In the genomic region with DNA sequence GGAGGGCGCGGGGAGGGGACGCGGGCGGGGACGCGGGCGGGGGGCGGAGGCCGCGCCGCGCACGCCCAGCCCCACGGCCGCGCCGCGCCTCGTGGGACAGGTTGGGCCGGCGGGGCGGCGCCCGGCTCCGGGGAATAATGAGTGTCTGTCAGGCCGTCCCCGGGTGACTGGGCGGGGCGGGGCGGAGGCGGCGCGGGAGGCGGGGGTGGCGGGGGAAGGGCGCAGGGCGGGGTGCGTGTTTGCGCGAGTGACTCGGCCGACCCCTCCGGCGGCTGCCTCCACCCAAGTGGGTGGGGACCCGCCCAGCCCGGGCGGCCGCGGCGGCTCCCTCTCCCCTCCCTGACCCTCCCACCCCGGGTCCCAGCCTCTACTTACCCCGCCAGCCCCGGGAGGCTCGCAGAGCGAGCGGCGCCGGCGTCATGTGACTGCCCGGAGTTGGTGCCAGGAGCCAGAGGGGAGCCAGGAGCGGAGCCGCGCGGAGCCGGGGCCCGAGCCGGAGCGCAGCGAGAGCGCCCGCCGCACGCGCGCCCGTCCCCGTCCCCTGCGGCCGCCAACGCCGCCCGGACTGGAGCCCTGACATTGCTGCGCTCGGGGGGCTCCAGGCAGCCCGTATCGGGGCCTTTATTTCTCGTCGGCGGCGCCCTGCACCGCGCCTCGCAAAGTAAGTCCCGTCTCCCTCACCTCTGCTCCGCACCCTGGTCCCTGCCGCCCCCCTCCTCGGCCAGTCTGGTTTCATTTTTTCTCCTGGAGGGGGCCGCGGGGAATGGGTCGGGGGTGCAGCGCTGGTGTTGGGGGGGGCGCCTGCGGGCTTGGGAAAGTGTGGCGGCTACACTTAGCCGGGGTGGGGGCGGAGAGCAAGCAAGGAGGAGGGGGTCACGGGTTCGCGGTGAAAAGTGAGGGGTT, we compare ENCODE assay signal across 8 cellular contexts. TPM values are rescaled to one million over a fixed set of nuclear protein-coding genes. Genes with fewer than 3 reads are reported as not detected.
DNase-seq lines count a peak whose midpoint lies in the region; ATAC-seq and TF ChIP-seq lines count a peak whose summit lies in the region.

A gene (plus strand): TSS at position 399 of the 903 bp plus-strand sequence. CDS start 16,427 bp downstream, outside the sequence.

- no peak within 1 kb of the TSS for H2BK15ac ChIP-seq in H9 (ENCODE audit: low read depth, low read length)

- no peaks in the 10 kb centered on the region; the same call in 1 of the 2 replicates for H3K79me2 ChIP-seq in H9 (ENCODE audit: insufficient read depth, low read length)
- peaks cover 55% of the 10 kb centered on the region for H3K79me2 ChIP-seq in MM.1S (ENCODE audit: low read length)

- no peak for TF ChIP-seq CTCF in H9 (conservative IDR thresholded peaks at IDR 0.05)
- TF ChIP-seq CTCF in MM.1S (IDR thresholded peaks at IDR 0.05; ENCODE audit: low read length) = no peak

- H3K36me3 Mint-ChIP-seq in H9 (ENCODE audit: insufficient read depth in 1 of 3, low read depth in 3 of 3) = peaks cover 3 to 6% (median 3%) of the 10 kb centered on the region in 3 experiments; a peak in 6 of 7 replicates

- no peak within 1 kb of the TSS for H3K27ac ChIP-seq in H9 (ENCODE audit: insufficient read length, low read depth, low read length)
- peak within 1 kb of the TSS; percentile 91 for H3K27ac ChIP-seq in MM.1S (ENCODE audit: low read length)
- H3K27ac ChIP-seq in substantia nigra (ENCODE audit: low read depth, low read length, poor library complexity, severe bottlenecking) = peak within 1 kb of the TSS; percentile 99

- H3K56ac ChIP-seq in H9 (ENCODE audit: insufficient read length, low read depth, low read length) = no peak within 1 kb of the TSS

- no peak within 1 kb of the TSS for H2BK5ac ChIP-seq in H9 (ENCODE audit: insufficient read length, low read length)

- peak within 1 kb of the TSS; percentile 63 for H3K4me2 ChIP-seq in H9 (ENCODE audit: insufficient read depth, insufficient read length, low read length)
- peak within 1 kb of the TSS; percentile 83 for H3K4me2 ChIP-seq in MM.1S (ENCODE audit: low read depth, low read length)

- H3K27me3 Mint-ChIP-seq in H9 (ENCODE audit: low read depth) = peaks cover 18% of the 10 kb centered on the region

- H3K4me3 ChIP-seq in MM.1S (ENCODE audit: low read length) = peak within 1 kb of the TSS; percentile 88

- peak within 1 kb of the TSS; percentile 98 to 99 (median 98) for H3K27ac Mint-ChIP-seq in H9

- H4K20me1 ChIP-seq in H9 (ENCODE audit: control insufficient read depth, insufficient read depth, insufficient read length) (no peaks in the 10 kb centered on the region), MM.1S (ENCODE audit: insufficient read depth, low read length) (no peaks in the 10 kb centered on the region)

- H4K91ac ChIP-seq in H9 (ENCODE audit: insufficient read length, low read depth, low read length) = no peak within 1 kb of the TSS

- peak; percentile 65 for ATAC-seq in SK-N-SH treated with all-trans-retinoic acid at 6 μM for 48 hours

- no peak within 1 kb of the TSS for H4K8ac ChIP-seq in H9 (replicated peaks; ENCODE audit: insufficient read length, low read depth, low read length)

- H4K5ac ChIP-seq in H9 (ENCODE audit: insufficient read length, low read depth, low read length) = no peak within 1 kb of the TSS

- peaks cover 39 to 46% of the 10 kb centered on the region in 2 experiments for H3K4me1 Mint-ChIP-seq in H9

- peak within 1 kb of the TSS; percentile 93 for H3K14ac ChIP-seq in H9 (ENCODE audit: insufficient read depth, low read length)

- DNase-seq in ELR (ENCODE audit: low read depth) (peak; percentile 86), H9 (peak; percentile 81), MM.1S (peak; percentile 91), germinal center (ENCODE audit: low spot score) (peak; percentile 71), non-pigmented ciliary epithelial cell (ENCODE audit: low read depth) (peak; percentile 37), substantia nigra (lab: John Stamatoyannopoulos, UW) (peak; percentile 74 to 99 (median 93))
- DNase-seq in activated naive CD4-positive, alpha-beta T cell treated with anti-CD3 and anti-CD28 coated beads, Interleukin-2, amount 50 U/mL, for 16 hours = peak; percentile 85

- no peaks in the 10 kb centered on the region for H3K79me1 ChIP-seq in H9 (ENCODE audit: insufficient read depth, low read depth, low read length, poor library complexity, severe bottlenecking)

- H2BK12ac ChIP-seq in H9 (ENCODE audit: insufficient read length, low read depth, low read length) = no peak within 1 kb of the TSS

- H2AFZ ChIP-seq in H9 (ENCODE audit: low read length) (no peak within 1 kb of the TSS), MM.1S (ENCODE audit: low read length) (peak within 1 kb of the TSS; percentile 62; the same call in 1 of the 2 replicates)

- peaks cover 20% of the 10 kb centered on the region for H3F3A ChIP-seq in MM.1S (ENCODE audit: insufficient read depth, low read length)

- peak within 1 kb of the TSS; percentile 65 for H2BK120ac ChIP-seq in H9 (ENCODE audit: low read depth, low read length, poor library complexity, severe bottlenecking)

- H3K9ac ChIP-seq in H9 (ENCODE audit: extremely low read depth, insufficient read length, low read length) (peak within 1 kb of the TSS; percentile 86), MM.1S (ENCODE audit: low read length) (peak within 1 kb of the TSS; percentile 98)

- H3K27me3 ChIP-seq in H9 (ENCODE audit: insufficient read depth, low read length) (peaks cover 2% of the 10 kb centered on the region; the same call in 1 of the 2 replicates), MM.1S (replicated peaks; ENCODE audit: insufficient read depth, low read length) (no peaks in the 10 kb centered on the region)

- WGBS in H9 (ENCODE audit: extremely low coverage, insufficient read length, low lambda C conversion rate) = no CpG with 5 or more reads among the region's 110 CpGs

- H3K23me2 ChIP-seq in H9 (ENCODE audit: insufficient read length, low read depth, low read length, poor library complexity, severe bottlenecking) = peaks cover 10% of the 10 kb centered on the region

- peaks cover 0 to 2% of the 10 kb centered on the region in 2 experiments; a peak in 1 of 5 replicates for H3K9me3 Mint-ChIP-seq in H9

- no peaks in the 10 kb centered on the region; the same call in 1 of the 2 replicates for H3K4me1 ChIP-seq in H9 (ENCODE audit: insufficient read depth, low read length)
- H3K4me1 ChIP-seq in MM.1S (ENCODE audit: low read length) = peaks cover 15% of the 10 kb centered on the region

- H2AK5ac ChIP-seq in H9 (ENCODE audit: insufficient read length, low read length) = no peak within 1 kb of the TSS

- no peak within 1 kb of the TSS for H3K23ac ChIP-seq in H9 (ENCODE audit: insufficient read length, low read depth, low read length)

- H3K9me3 ChIP-seq in H9 (ENCODE audit: control insufficient read depth, low read depth, low read length) = no peaks in the 10 kb centered on the region
- H3K9me3 ChIP-seq in MM.1S (replicated peaks; ENCODE audit: insufficient read depth, low read length) = no peaks in the 10 kb centered on the region

- peak within 1 kb of the TSS; percentile 87 for H3K18ac ChIP-seq in H9 (ENCODE audit: insufficient read length, low read depth, low read length)

- peak within 1 kb of the TSS; percentile 95 to 98 for H3K4me3 Mint-ChIP-seq in H9

- no peak within 1 kb of the TSS for H2BK20ac ChIP-seq in H9 (ENCODE audit: low read depth, low read length, poor library complexity, severe bottlenecking)

- H3K4ac ChIP-seq in H9 (ENCODE audit: low read depth, low read length) = no peak within 1 kb of the TSS; the same call in 1 of the 2 replicates

- H3T11ph ChIP-seq in H9 (ENCODE audit: low read length) = no peak within 1 kb of the TSS

- H3K36me3 ChIP-seq in MM.1S (replicated peaks; ENCODE audit: insufficient read depth, low read length) = no peaks in the 10 kb centered on the region

- H3K9me2 ChIP-seq in MM.1S (replicated peaks; ENCODE audit: insufficient read depth, low read length) = no peaks in the 10 kb centered on the region

TF ChIP-seq in SK-N-SH treated with all-trans-retinoic acid at 6 μM for 48 hours, 23 proteins besides CTCF, POLR2A, EP300 and RAD21:
- TF ChIP-seq, protein P1, sequence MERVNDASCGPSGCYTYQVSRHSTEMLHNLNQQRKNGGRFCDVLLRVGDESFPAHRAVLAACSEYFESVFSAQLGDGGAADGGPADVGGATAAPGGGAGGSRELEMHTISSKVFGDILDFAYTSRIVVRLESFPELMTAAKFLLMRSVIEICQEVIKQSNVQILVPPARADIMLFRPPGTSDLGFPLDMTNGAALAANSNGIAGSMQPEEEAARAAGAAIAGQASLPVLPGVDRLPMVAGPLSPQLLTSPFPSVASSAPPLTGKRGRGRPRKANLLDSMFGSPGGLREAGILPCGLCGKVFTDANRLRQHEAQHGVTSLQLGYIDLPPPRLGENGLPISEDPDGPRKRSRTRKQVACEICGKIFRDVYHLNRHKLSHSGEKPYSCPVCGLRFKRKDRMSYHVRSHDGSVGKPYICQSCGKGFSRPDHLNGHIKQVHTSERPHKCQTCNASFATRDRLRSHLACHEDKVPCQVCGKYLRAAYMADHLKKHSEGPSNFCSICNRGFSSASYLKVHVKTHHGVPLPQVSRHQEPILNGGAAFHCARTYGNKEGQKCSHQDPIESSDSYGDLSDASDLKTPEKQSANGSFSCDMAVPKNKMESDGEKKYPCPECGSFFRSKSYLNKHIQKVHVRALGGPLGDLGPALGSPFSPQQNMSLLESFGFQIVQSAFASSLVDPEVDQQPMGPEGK (CRISPR knock-in tag; IDR thresholded peaks at IDR 0.05; ENCODE audit: borderline replicate concordance) = peak; percentile 86; the same call in 1 of the 2 replicates
- TF ChIP-seq ZFP30 (CRISPR knock-in tag; IDR thresholded peaks at IDR 0.05) = no peak

RNA-seq across cellular contexts. Expression of the gene that starts here (rescaled TPM):
- 26.2 and 29.0 TPM in 2 replicates for total RNA-seq in H9 (2021)

Comparison
In these comparisons a context has a peak if more than half of its experiments do, and no peak if none do; other contexts are left out.
1. DNase-seq: peak in every context shown above with its lines; median percentile 93 in substantia nigra; 91 in MM.1S; 86 in ELR; 85 in activated naive CD4-positive, alpha-beta T cell treated with anti-CD3 and anti-CD28 coated beads, Interleukin-2, amount 50 U/mL, for 16 hours; 81 in H9; 71 in germinal center; 37 in non-pigmented ciliary epithelial cell.